Comparison of ENCODE assay signal across 15 cellular contexts in the genomic region with DNA sequence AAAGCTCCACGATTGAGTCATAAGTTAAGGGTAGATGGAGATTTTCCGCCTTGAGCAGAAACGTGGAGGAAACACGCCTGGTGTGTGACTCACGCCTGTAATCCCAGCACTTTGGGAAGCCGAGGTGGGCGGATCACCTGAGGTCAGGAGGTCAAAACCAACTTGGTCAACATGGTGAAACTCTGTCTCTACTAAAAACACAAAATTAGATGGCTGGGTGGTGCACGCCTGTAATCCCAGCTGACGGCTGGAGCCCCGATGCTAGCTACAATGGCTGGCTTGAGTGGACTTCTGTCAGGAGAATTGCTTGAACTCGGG. TPM values are rescaled to one million over a fixed set of nuclear protein-coding genes. Genes with fewer than 3 reads are reported as not detected.
DNase-seq lines count a peak whose midpoint lies in the region; ATAC-seq and TF ChIP-seq lines count a peak whose summit lies in the region.
"Had no signal": no experiment of that assay in that cellular context is flagged by ENCODE, and none has a peak within 500 bp of the region (broad histone marks: within the 10 kb centered on the region; RNA-seq: fewer than 3 reads in every experiment).

No MANE protein-coding gene starts in this region.

- no peak overlapping the region for H2AFZ ChIP-seq in fibroblast of lung (ENCODE audit: low read length)

- CTCF ChIA-PET in RWPE1 (lab: Yijun Ruan, JAX): no interaction called here

- H3K9me3 Mint-ChIP-seq in activated naive CD4-positive, alpha-beta T cell treated with anti-CD3 and anti-CD28 coated beads, Interleukin-2, amount 50 U/mL, for 72 hours: no peaks in the 10 kb centered on the region
- H3K9me3 Mint-ChIP-seq: central memory CD8-positive, alpha-beta T cell had no signal

- POLR2A ChIA-PET in RWPE1 (lab: Yijun Ruan, JAX; ENCODE audit: low non-redundant PET): no interaction called here

- in situ Hi-C loops in gastrocnemius medialis (cut with MboI; ENCODE audit: low sequenced_read_pairs in 4 of 4): no loop called here

- H3K27me3 ChIP-seq in fibroblast of lung (ENCODE audit: control insufficient read depth, insufficient read depth, low read length): no peaks in the 10 kb centered on the region
- no peaks in the 10 kb centered on the region for H3K27me3 ChIP-seq in gastrocnemius medialis
- H3K27me3 ChIP-seq: uterus had no signal

- DNase-seq in activated naive CD4-positive, alpha-beta T cell treated with anti-CD3 and anti-CD28 coated beads, Interleukin-2, amount 50 U/mL, for 72 hours (ENCODE audit: low spot score in 2 of 2): no peak
- no peak for DNase-seq in activated naive CD4-positive, alpha-beta T cell treated with anti-CD3 and anti-CD28 coated beads, Interleukin-2, amount 50 U/mL, for 16 hours
- DNase-seq in RWPE1 (ENCODE audit: low spot score): peak; percentile 86
- DNase-seq in fibroblast of lung (ENCODE audit: low read depth in 2 of 2): peak; percentile 24 to 76
- DNase-seq in gastrocnemius medialis: no peak
- DNase-seq in NCI-H345 (lab: John Stamatoyannopoulos, UW): no peak
- no peak for DNase-seq in activated effector memory CD4-positive, alpha-beta T cell treated with anti-CD3 and anti-CD28 coated beads, Interleukin-2, amount 50 U/mL, for 16 hours
- DNase-seq: activated CD4-positive, alpha-beta T cell treated with anti-CD3 and anti-CD28 coated beads, Interleukin-2, amount 50 U/mL, for 4 hours; activated gamma-delta T cell; DMS 273 treated with DMSO at 0.1 percent for 48 hours; stimulated activated CD4-positive, alpha-beta T cell treated with anti-CD3 and anti-CD28 coated beads, Interleukin-1b, Interleukin-23, amount 100 ng/mL, for 48 hours; T-helper 2 cell; uterus had no signal

- H3K27ac Mint-ChIP-seq in activated naive CD4-positive, alpha-beta T cell treated with anti-CD3 and anti-CD28 coated beads, Interleukin-2, amount 50 U/mL, for 72 hours: peak overlapping the region; percentile 69 to 74

- H3K9me3 ChIP-seq in fibroblast of lung (ENCODE audit: control insufficient read depth, insufficient read depth, low read depth, low read length) (no peaks in the 10 kb centered on the region), gastrocnemius medialis (no peaks in the 10 kb centered on the region)
- H3K9me3 ChIP-seq: uterus had no signal

- H3K4me1 ChIP-seq in fibroblast of lung (ENCODE audit: control insufficient read depth, extremely low read depth, insufficient read depth, low read length) (no peaks in the 10 kb centered on the region), gastrocnemius medialis (peaks cover 6 to 16% of the 10 kb centered on the region in 2 donors)
- H3K4me1 ChIP-seq: uterus had no signal

- no peak for TF ChIP-seq POLR2A in gastrocnemius medialis (IDR thresholded peaks at IDR 0.05)

- H3K79me2 ChIP-seq in fibroblast of lung (ENCODE audit: control insufficient read depth, insufficient read depth, low read length): no peaks in the 10 kb centered on the region

- H3K27ac ChIP-seq in RWPE1: peak overlapping the region; percentile 86
- no peak overlapping the region for H3K27ac ChIP-seq in fibroblast of lung (ENCODE audit: insufficient read depth, low read length)
- peak overlapping the region in 3 of 4 donors; percentile 53 to 68 (median 63) for H3K27ac ChIP-seq in gastrocnemius medialis
- H3K27ac ChIP-seq: uterus had no signal

- no peak for ATAC-seq in activated naive CD4-positive, alpha-beta T cell treated with anti-CD3 and anti-CD28 coated beads, Interleukin-2, amount 50 U/mL, for 72 hours
- ATAC-seq in gastrocnemius medialis (no peak), HG02885 (IDR thresholded peaks at IDR 0.05; ENCODE audit: poor library complexity, unreplicated experiment) (no peak)

- H3K36me3 ChIP-seq in fibroblast of lung (ENCODE audit: control insufficient read depth, insufficient read depth, low read length) (peaks cover 5% of the 10 kb centered on the region), gastrocnemius medialis (peaks cover 0 to 38% of the 10 kb centered on the region in 2 donors)
- H3K36me3 ChIP-seq: uterus had no signal

- H3K4me3 ChIP-seq in fibroblast of lung (replicated peaks in 1 of 4; ENCODE audit: control extremely low read depth in 1 of 4, insufficient read depth in 1 of 4, low read depth in 3 of 4, low read length in 4 of 4) (no peak overlapping the region), gastrocnemius medialis (no peak overlapping the region)
- H3K4me3 ChIP-seq: uterus had no signal

- intact Hi-C loops in gastrocnemius medialis (cut with DNase I; ENCODE audit: low total_unique reads): no loop called here

- H4K20me1 ChIP-seq in fibroblast of lung (ENCODE audit: control insufficient read depth, extremely low read depth, insufficient read depth, low read length): no peaks in the 10 kb centered on the region

- no peak overlapping the region for H3K4me2 ChIP-seq in fibroblast of lung (ENCODE audit: extremely low read depth, insufficient read depth, low read length)

- no peak for TF ChIP-seq CTCF in RWPE1 (conservative IDR thresholded peaks at IDR 0.05; ENCODE audit: low read depth)
- no peak for TF ChIP-seq CTCF in fibroblast of lung (conservative IDR thresholded peaks at IDR 0.05 in 1 of 2, IDR thresholded peaks at IDR 0.05 in 1 of 2; ENCODE audit: low read depth in 1 of 2, low read length in 2 of 2)
- TF ChIP-seq CTCF in gastrocnemius medialis (IDR thresholded peaks at IDR 0.05 in 4 of 5, conservative IDR thresholded peaks at IDR 0.05 in 1 of 5): no peak

- no peak overlapping the region for H3K9ac ChIP-seq in fibroblast of lung (ENCODE audit: insufficient read depth, low read length)

- H3K36me3 Mint-ChIP-seq in activated naive CD4-positive, alpha-beta T cell treated with anti-CD3 and anti-CD28 coated beads, Interleukin-2, amount 50 U/mL, for 72 hours: no peaks in the 10 kb centered on the region

RNA-seq across cellular contexts. Expression of gene DGCR8, which starts 17.3 kb away (rescaled TPM):
- total RNA-seq in activated naive CD4-positive, alpha-beta T cell treated with anti-CD3 and anti-CD28 coated beads, Interleukin-2, amount 50 U/mL, for 72 hours: 10 to 100 TPM; 37.0 to 66.7 TPM
- total RNA-seq in fibroblast of lung (21.3 and 26.2 TPM in 2 replicates), gastrocnemius medialis (10 to 100 TPM in 2 of 4 donors, 1 to 10 TPM in 2; 5.2 to 16.5 (median 11.2) TPM)
- polyA plus RNA-seq in fibroblast of lung: 18.8 and 21.6 TPM in 2 replicates
- 16.4 and 19.0 TPM in 2 replicates for polyA plus RNA-seq in fibroblast of lung (2012)
- polyA minus RNA-seq in fibroblast of lung (ENCODE audit: low replicate concordance): 22.8 and 47.0 TPM in 2 replicates

RNA-seq across cellular contexts. Expression of gene TANGO2, which starts 41.8 kb away (rescaled TPM):
- total RNA-seq in activated naive CD4-positive, alpha-beta T cell treated with anti-CD3 and anti-CD28 coated beads, Interleukin-2, amount 50 U/mL, for 72 hours: 10 to 100 TPM; 19.1 to 19.3 TPM
- total RNA-seq in fibroblast of lung: 33.4 and 52.8 TPM in 2 replicates
- 28.3 and 41.3 TPM in 2 replicates for polyA plus RNA-seq in fibroblast of lung
- polyA plus RNA-seq in fibroblast of lung (2012): 21.0 and 22.2 TPM in 2 replicates
- 49.5 and 66.6 TPM in 2 replicates for polyA minus RNA-seq in fibroblast of lung (ENCODE audit: low replicate concordance)
- total RNA-seq in gastrocnemius medialis: 100 to 1,000 TPM in 1 of 4 donors, 10 to 100 TPM in 3; 43.0 to 115 (median 52.5) TPM

RNA-seq across cellular contexts. Expression of gene ARVCF, which starts 46.1 kb away (rescaled TPM):
- total RNA-seq in activated naive CD4-positive, alpha-beta T cell treated with anti-CD3 and anti-CD28 coated beads, Interleukin-2, amount 50 U/mL, for 72 hours: 1 to 10 TPM; 1.9 to 4.3 TPM
- total RNA-seq in fibroblast of lung (13.9 and 15.7 TPM in 2 replicates), gastrocnemius medialis (10 to 100 TPM in 3 of 4 donors, 1 to 10 TPM in 1; 6.9 to 19.6 (median 18.0) TPM)
- 2.0 and 2.6 TPM in 2 replicates for polyA plus RNA-seq in fibroblast of lung
- polyA plus RNA-seq in fibroblast of lung (2012): 3.5 and 7.1 TPM in 2 replicates
- polyA minus RNA-seq in fibroblast of lung (ENCODE audit: low replicate concordance): 1.1 and 8.5 TPM in 2 replicates

RNA-seq across cellular contexts. Expression of gene RANBP1, which starts 53.2 kb away (rescaled TPM):
- 100 to 1,000 TPM; 295 to 349 TPM for total RNA-seq in activated naive CD4-positive, alpha-beta T cell treated with anti-CD3 and anti-CD28 coated beads, Interleukin-2, amount 50 U/mL, for 72 hours
- total RNA-seq in fibroblast of lung: 87.8 and 88.5 TPM in 2 replicates
- polyA plus RNA-seq in fibroblast of lung: 178 and 362 TPM in 2 replicates
- 127 and 235 TPM in 2 replicates for polyA plus RNA-seq in fibroblast of lung (2012)
- polyA minus RNA-seq in fibroblast of lung (ENCODE audit: low replicate concordance): 95.9 and 194 TPM in 2 replicates
- total RNA-seq in gastrocnemius medialis: 100 to 1,000 TPM in 2 of 4 donors, 10 to 100 TPM in 2; 79.4 to 147 (median 120) TPM

RNA-seq across cellular contexts. Expression of gene TRMT2A, which starts 54.3 kb away (rescaled TPM):
- 10 to 100 TPM; 79.9 to 93.9 TPM for total RNA-seq in activated naive CD4-positive, alpha-beta T cell treated with anti-CD3 and anti-CD28 coated beads, Interleukin-2, amount 50 U/mL, for 72 hours
- total RNA-seq in fibroblast of lung (38.8 and 52.2 TPM in 2 replicates), gastrocnemius medialis (10 to 100 TPM; 16.9 to 38.0 (median 28.2) TPM)
- 12.9 and 13.5 TPM in 2 replicates for polyA plus RNA-seq in fibroblast of lung
- 23.8 and 28.5 TPM in 2 replicates for polyA plus RNA-seq in fibroblast of lung (2012)
- polyA minus RNA-seq in fibroblast of lung (ENCODE audit: low replicate concordance): 28.7 and 36.2 TPM in 2 replicates

Comparison
In these comparisons a context has a peak if more than half of its experiments do, and no peak if none do; other contexts are left out.
1. DNase-seq: peak in RWPE1 (single experiment) and fibroblast of lung (2 of 2); none in activated naive CD4-positive, alpha-beta T cell treated with anti-CD3 and anti-CD28 coated beads, Interleukin-2, amount 50 U/mL, for 72 hours (0 of 2), activated naive CD4-positive, alpha-beta T cell treated with anti-CD3 and anti-CD28 coated beads, Interleukin-2, amount 50 U/mL, for 16 hours (single experiment), gastrocnemius medialis (0 of 2), NCI-H345 (single experiment) and activated effector memory CD4-positive, alpha-beta T cell treated with anti-CD3 and anti-CD28 coated beads, Interleukin-2, amount 50 U/mL, for 16 hours (single experiment).